8 cellular contexts compared by ENCODE assay signal in the genomic region with DNA sequence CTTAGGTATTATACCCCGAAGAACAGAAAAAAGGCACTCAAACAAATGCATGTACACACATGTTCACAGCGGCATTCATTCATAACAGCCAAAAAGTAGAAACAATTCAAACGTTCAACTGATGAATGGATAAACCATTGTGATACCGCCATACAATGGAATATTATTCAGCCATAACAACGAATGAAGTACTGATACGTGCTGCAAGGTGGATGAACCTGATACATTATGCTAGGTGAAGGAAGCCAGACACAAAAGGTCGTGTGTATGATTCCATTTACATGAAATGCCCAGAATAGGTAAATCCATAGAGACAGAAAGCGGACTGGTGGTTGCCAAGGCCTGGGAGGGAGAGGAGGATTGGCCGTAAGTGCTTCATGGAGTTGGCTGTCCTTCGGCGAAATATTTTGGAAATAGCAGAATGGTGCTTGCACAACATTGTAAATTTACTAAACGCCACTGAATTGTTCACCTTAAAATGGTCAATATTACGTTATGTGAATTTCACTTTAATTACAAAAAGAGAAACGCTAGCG.
DNase-seq lines count a peak whose midpoint lies in the region; ATAC-seq and TF ChIP-seq lines count a peak whose summit lies in the region.

No MANE protein-coding gene starts in this region.

- peaks cover 22% of the 10 kb centered on the region for H3K79me2 ChIP-seq in smooth muscle cell (ENCODE audit: low read depth)

- H3K27me3 ChIP-seq in adipocyte (replicated peaks; ENCODE audit: control insufficient read depth, insufficient read depth, low read length), result no peaks in the 10 kb centered on the region
- H3K27me3 ChIP-seq in iPS-15b (ENCODE audit: control insufficient read depth, insufficient read depth, low read length), result no peaks in the 10 kb centered on the region
- no peaks in the 10 kb centered on the region for H3K27me3 ChIP-seq in smooth muscle cell (ENCODE audit: low read depth)

- ATAC-seq in GM21526 (IDR thresholded peaks at IDR 0.05; ENCODE audit: low FRiP score, unreplicated experiment), result peak; percentile 5

- H3K9ac ChIP-seq in adipocyte (ENCODE audit: low read length), result peak overlapping the region; percentile 93
- no peak overlapping the region for H3K9ac ChIP-seq in iPS-15b (ENCODE audit: low read depth, low read length)
- peak overlapping the region; percentile 95 for H3K9ac ChIP-seq in smooth muscle cell (ENCODE audit: low read depth)

- H3K9me3 ChIP-seq in adipocyte (ENCODE audit: control insufficient read depth, low read length), result no peaks in the 10 kb centered on the region
- H3K9me3 ChIP-seq in iPS-15b (ENCODE audit: control insufficient read depth, insufficient read depth, low read length), result no peaks in the 10 kb centered on the region
- H3K9me3 ChIP-seq in smooth muscle cell (replicated peaks; ENCODE audit: low read depth), result no peaks in the 10 kb centered on the region

- TF ChIP-seq CTCF in smooth muscle cell (IDR thresholded peaks at IDR 0.05; ENCODE audit: borderline replicate concordance, insufficient read depth, poor library complexity, severe bottlenecking), result no peak

- peak overlapping the region; percentile 99 for H3K4me3 ChIP-seq in GM08714 (ENCODE audit: low read length)
- peak overlapping the region; percentile 97 for H3K4me3 ChIP-seq in adipocyte (ENCODE audit: low read length)
- peak overlapping the region; percentile 61 for H3K4me3 ChIP-seq in iPS-15b (ENCODE audit: low read depth, low read length)
- H3K4me3 ChIP-seq in smooth muscle cell, result peak overlapping the region; percentile 89

- 39% methylated on average over 15 of the region's 15 CpGs for WGBS in smooth muscle cell (ENCODE audit: low lambda C conversion rate)

- DNase-seq in KG1 (lab: John Stamatoyannopoulos, UW) (peak; percentile 82), adipocyte (ENCODE audit: low read depth) (no peak), smooth muscle cell (lab: John Stamatoyannopoulos, UW; ENCODE audit: unreplicated experiment) (no peak), erythroblast (lab: John Stamatoyannopoulos, UW) (no peak)
- DNase-seq in stimulated activated CD4-positive, alpha-beta T cell treated with anti-CD3 and anti-CD28 coated beads, Interleukin-2, amount 100 ng/mL, for 24 hours, result no peak

- TF ChIP-seq POLR2A in erythroblast (IDR thresholded peaks at IDR 0.05; ENCODE audit: low read length), result no peak

- peak overlapping the region; percentile 83 for H3K4me2 ChIP-seq in smooth muscle cell

- H4K20me1 ChIP-seq in smooth muscle cell (ENCODE audit: low read depth), result no peaks in the 10 kb centered on the region

- H3K36me3 ChIP-seq in adipocyte (ENCODE audit: control insufficient read depth, insufficient read depth, low read length, severe bottlenecking), result peaks cover 17% of the 10 kb centered on the region
- peaks cover 8% of the 10 kb centered on the region for H3K36me3 ChIP-seq in iPS-15b (ENCODE audit: control insufficient read depth, insufficient read depth, low read length)
- H3K36me3 ChIP-seq in smooth muscle cell (ENCODE audit: low read depth), result peaks cover 17% of the 10 kb centered on the region

- H2AFZ ChIP-seq in smooth muscle cell (ENCODE audit: low read depth), result peak overlapping the region; percentile 88

- peak overlapping the region; percentile 52 for H3K27ac ChIP-seq in smooth muscle cell (ENCODE audit: low read depth)

- H3F3A ChIP-seq in smooth muscle cell (ENCODE audit: low read depth), result no peaks in the 10 kb centered on the region

- H3K4me1 ChIP-seq in adipocyte (ENCODE audit: control insufficient read depth, insufficient read depth, low read length) (peaks cover 31% of the 10 kb centered on the region), iPS-15b (ENCODE audit: control insufficient read depth, insufficient read depth, low read length) (no peaks in the 10 kb centered on the region), smooth muscle cell (ENCODE audit: low read depth) (peaks cover 6% of the 10 kb centered on the region)
